In genomic region chr6:125174626-125175025, GRCh38 we compare ENCODE assay signal across 1 cellular context.
TF ChIP-seq lines count a peak whose summit lies in the region.

No MANE protein-coding gene starts in this region.

TF ChIP-seq in K562, 482 proteins besides CTCF, POLR2A, EP300 and RAD21 (continued from another document and continues in another):
- no peak for TF ChIP-seq RREB1 (CRISPR knock-in tag; IDR thresholded peaks at IDR 0.05)
- no peak for TF ChIP-seq ARID3A (IDR thresholded peaks at IDR 0.05; ENCODE audit: borderline replicate concordance, low read depth, low read length)
- no peak for TF ChIP-seq SMC3 (conservative IDR thresholded peaks at IDR 0.05; ENCODE audit: insufficient read depth, low read depth, low read length)
- no peak for TF ChIP-seq STAT5B (CRISPR knock-in tag; IDR thresholded peaks at IDR 0.05)
- no peak for TF ChIP-seq ZNF830 (CRISPR knock-in tag; IDR thresholded peaks at IDR 0.05)
- TF ChIP-seq MCM7 (IDR thresholded peaks at IDR 0.05): no peak
- TF ChIP-seq POLR3G (IDR thresholded peaks at IDR 0.05; ENCODE audit: extremely low read depth, insufficient read length, insufficient replicate concordance): no peak
- no peak for TF ChIP-seq PREB (CRISPR knock-in tag; IDR thresholded peaks at IDR 0.05)
- TF ChIP-seq ATF1 (CRISPR knock-in tag; IDR thresholded peaks at IDR 0.05): no peak
- no peak for TF ChIP-seq ATF1 (tag; IDR thresholded peaks at IDR 0.05)
- no peak; a peak in 1 of 4 replicates for TF ChIP-seq TRIM24 (IDR thresholded peaks at IDR 0.05)
- no peak for TF ChIP-seq RFX1 (IDR thresholded peaks at IDR 0.05)
- TF ChIP-seq ZNF212 (CRISPR knock-in tag; IDR thresholded peaks at IDR 0.05): no peak
- no peak for TF ChIP-seq MAFG (tag; conservative IDR thresholded peaks at IDR 0.05)
- TF ChIP-seq SP2 (IDR thresholded peaks at IDR 0.05; ENCODE audit: extremely low read depth, low read depth, low read length, poor library complexity, severe bottlenecking): no peak
- no peak for TF ChIP-seq ZNF140 (CRISPR knock-in tag; IDR thresholded peaks at IDR 0.05)
- peak in 1 of 2 experiments; percentile 66; a peak in 1 of 4 replicates for TF ChIP-seq RCOR1 (IDR thresholded peaks at IDR 0.05; ENCODE audit: borderline replicate concordance in 1 of 2, low read depth in 2 of 2, low read length in 2 of 2)
- TF ChIP-seq VEZF1 (CRISPR knock-in tag; IDR thresholded peaks at IDR 0.05): no peak
- TF ChIP-seq CC2D1A (IDR thresholded peaks at IDR 0.05): no peak
- no peak for TF ChIP-seq BMI1 (IDR thresholded peaks at IDR 0.05; ENCODE audit: low read length)
- no peak for TF ChIP-seq MAX (CRISPR knock-in tag; IDR thresholded peaks at IDR 0.05)
- TF ChIP-seq THRAP3 (IDR thresholded peaks at IDR 0.05; ENCODE audit: borderline replicate concordance): no peak
- TF ChIP-seq PBX2 (CRISPR knock-in tag; IDR thresholded peaks at IDR 0.05; ENCODE audit: low read depth): no peak
- TF ChIP-seq PBX2 (tag; conservative IDR thresholded peaks at IDR 0.05; ENCODE audit: low read depth): no peak
- peak; percentile 51; the same call in 1 of the 2 replicates for TF ChIP-seq CEBPB (tag; IDR thresholded peaks at IDR 0.05)
- TF ChIP-seq SRSF1 (IDR thresholded peaks at IDR 0.05; ENCODE audit: low read depth, low read length): no peak
- TF ChIP-seq PHF8 (IDR thresholded peaks at IDR 0.05; ENCODE audit: borderline replicate concordance, low read length): no peak
- TF ChIP-seq POLR2B (IDR thresholded peaks at IDR 0.05; ENCODE audit: low read depth, partially characterized antibody): no peak
- TF ChIP-seq SIN3A (IDR thresholded peaks at IDR 0.05; ENCODE audit: borderline replicate concordance in 2 of 2, control insufficient read depth in 1 of 2, low read depth in 2 of 2, low read length in 2 of 2): no peak
- no peak for TF ChIP-seq RHOXF2B (CRISPR knock-in tag; conservative IDR thresholded peaks at IDR 0.05)
- TF ChIP-seq RB1 (IDR thresholded peaks at IDR 0.05; ENCODE audit: low read depth): no peak
- no peak for TF ChIP-seq NR3C1 (CRISPR knock-in tag; IDR thresholded peaks at IDR 0.05)
- no peak for TF ChIP-seq BRCA1 (IDR thresholded peaks at IDR 0.05)
- no peak for TF ChIP-seq BRCA1 (CRISPR knock-in tag; IDR thresholded peaks at IDR 0.05)
- no peak for TF ChIP-seq MCM3 (IDR thresholded peaks at IDR 0.05)
- TF ChIP-seq PHF21A (IDR thresholded peaks at IDR 0.05; ENCODE audit: borderline replicate concordance, low read depth): no peak
- no peak for TF ChIP-seq SIRT6 (IDR thresholded peaks at IDR 0.05; ENCODE audit: low read depth, low read length)
- no peak for TF ChIP-seq ATF3 (IDR thresholded peaks at IDR 0.05)
- TF ChIP-seq ATF3 (CRISPR knock-in tag; conservative IDR thresholded peaks at IDR 0.05): no peak
- no peak for TF ChIP-seq SREBF1 (IDR thresholded peaks at IDR 0.05; ENCODE audit: borderline replicate concordance, low read depth, low read length)
- no peak for TF ChIP-seq SRSF9 (IDR thresholded peaks at IDR 0.05; ENCODE audit: borderline replicate concordance, low read depth, low read length)
- TF ChIP-seq SNAPC5 (CRISPR knock-in tag; IDR thresholded peaks at IDR 0.05): no peak
- no peak for TF ChIP-seq XRCC3 (IDR thresholded peaks at IDR 0.05)
- no peak for TF ChIP-seq MEF2D (tag; conservative IDR thresholded peaks at IDR 0.05; ENCODE audit: low read depth)
- TF ChIP-seq ARNT (IDR thresholded peaks at IDR 0.05): no peak
- TF ChIP-seq CTCFL (IDR thresholded peaks at IDR 0.05; ENCODE audit: borderline replicate concordance, insufficient read depth, low read depth, low read length, poor library complexity, severe bottlenecking): no peak
- no peak for TF ChIP-seq FOXK1 (CRISPR knock-in tag; IDR thresholded peaks at IDR 0.05; ENCODE audit: borderline replicate concordance)
- 0 out of 2 replicates have a peak, but pooled peaks have one; percentile 14 for TF ChIP-seq PKNOX1 (IDR thresholded peaks at IDR 0.05)
